ENCODE assay signal across 15 cellular contexts in the genomic region with DNA sequence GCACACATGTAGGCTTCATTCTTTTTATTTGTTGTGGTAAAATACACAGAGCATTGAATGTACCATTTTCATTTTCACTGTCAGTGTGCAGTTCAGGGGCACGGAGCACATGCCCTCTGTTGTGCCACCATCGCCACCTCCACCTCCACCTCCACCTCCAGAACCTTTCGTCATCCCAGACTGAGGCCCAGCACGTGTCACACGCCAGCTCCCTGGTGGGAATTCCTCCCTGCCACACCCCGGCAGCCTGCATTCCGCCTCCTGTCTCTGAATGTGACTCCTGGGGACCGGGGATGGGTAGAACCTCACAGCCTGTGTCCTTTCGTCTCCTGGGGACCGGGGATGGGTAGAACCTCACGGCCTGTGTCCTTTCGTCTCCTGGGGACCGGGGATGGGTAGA. TPM values are rescaled to one million over a fixed set of nuclear protein-coding genes. Genes with fewer than 3 reads are reported as not detected.
DNase-seq lines count a peak whose midpoint lies in the region; ATAC-seq, FAIRE-seq and TF ChIP-seq lines count a peak whose summit lies in the region.
"Had no signal": no experiment of that assay in that cellular context is flagged by ENCODE, and none has a peak within 500 bp of the region (broad histone marks: within the 10 kb centered on the region; RNA-seq: fewer than 3 reads in every experiment).

No MANE protein-coding gene starts in this region.

- peaks cover 10 to 59% (median 28%) of the 10 kb centered on the region in 11 experiments; a peak in 20 of 22 replicates for H3K36me3 ChIP-seq in BLaER1 treated with 17β-estradiol and CSF1 and Interleukin-3, amounts not matched to agents 10 nM and 100 nM
- H3K36me3 ChIP-seq in KOPT-K1 (ENCODE audit: insufficient read depth, low read length), result peaks cover 78% of the 10 kb centered on the region
- no peaks in the 10 kb centered on the region for H3K36me3 ChIP-seq in kidney (ENCODE audit: control insufficient read depth in 1 of 2, insufficient read depth in 2 of 2, low read length in 2 of 2)

- H3K27ac Mint-ChIP-seq in progenitor cell of endocrine pancreas, result peak overlapping the region; percentile 37
- H3K27ac Mint-ChIP-seq: B cell; CD8-positive, alpha-beta T cell had no signal

- no peaks in the 10 kb centered on the region for H3K9me3 ChIP-seq in BLaER1 treated with 17β-estradiol and CSF1 and Interleukin-3, amounts not matched to agents 10 nM and 100 nM (replicated peaks in 1 of 11)
- H3K9me3 ChIP-seq in KOPT-K1 (ENCODE audit: insufficient read depth, low read length, poor library complexity, severe bottlenecking) (no peaks in the 10 kb centered on the region), kidney (ENCODE audit: control insufficient read depth in 1 of 2, low read length in 2 of 2) (no peaks in the 10 kb centered on the region)

- no peak for FAIRE-seq in kidney (lab: Jason Lieb, UNC)
- FAIRE-seq: K562 had no signal

- H3K4me2 ChIP-seq in BLaER1 treated with 17β-estradiol and CSF1 and Interleukin-3, amounts not matched to agents 10 nM and 100 nM, result peak overlapping the region; percentile 48 to 98 (median 74); a peak in 21 of 22 replicates

- intact Hi-C loops in kidney (cut with DNase I), result no loop called here

- peaks cover 13 to 87% (median 81%) of the 10 kb centered on the region in 10 experiments; a peak in 19 of 20 replicates for H3K4me1 ChIP-seq in BLaER1 treated with 17β-estradiol and CSF1 and Interleukin-3, amounts not matched to agents 10 nM and 100 nM
- peaks cover 0 to 3% of the 10 kb centered on the region in 2 donors for H3K4me1 ChIP-seq in kidney (ENCODE audit: control insufficient read depth in 1 of 2, insufficient read depth in 1 of 2, low read depth in 1 of 2, low read length in 2 of 2)

- H3K9me3 Mint-ChIP-seq in progenitor cell of endocrine pancreas (ENCODE audit: low read depth), result no peaks in the 10 kb centered on the region
- H3K9me3 Mint-ChIP-seq: CD14-positive monocyte; CD8-positive, alpha-beta T cell had no signal

- H3K9ac ChIP-seq in BLaER1 treated with 17β-estradiol and CSF1 and Interleukin-3, amounts not matched to agents 10 nM and 100 nM, result 0 out of 22 replicates have a peak overlapping the region, but pooled peaks of 3 of the 11 experiments have one; percentile 35 to 41 (median 41)
- no peak overlapping the region for H3K9ac ChIP-seq in kidney (ENCODE audit: low read length in 2 of 2)

- peaks cover 0 to 40% (median 0%) of the 10 kb centered on the region in 11 experiments; a peak in 5 of 22 replicates for H3K27me3 ChIP-seq in BLaER1 treated with 17β-estradiol and CSF1 and Interleukin-3, amounts not matched to agents 10 nM and 100 nM

- ATAC-seq in GM18858 (IDR thresholded peaks at IDR 0.05; ENCODE audit: unreplicated experiment), result no peak
- ATAC-seq: CD8-positive, alpha-beta T cell; HCT116; K562 had no signal

- peak overlapping the region in 3 of 11 experiments; percentile 9 to 55 (median 14); a peak in 5 of 22 replicates for H3K27ac ChIP-seq in BLaER1 treated with 17β-estradiol and CSF1 and Interleukin-3, amounts not matched to agents 10 nM and 100 nM
- H3K27ac ChIP-seq in KOPT-K1 (ENCODE audit: low read depth, low read length, poor library complexity, severe bottlenecking) (peak overlapping the region; percentile 53), kidney (ENCODE audit: low read depth in 2 of 2, low read length in 2 of 2) (no peak overlapping the region)

- DNase-seq in kidney (peak; percentile 38), progenitor cell of endocrine pancreas (ENCODE audit: low spot score, unreplicated experiment) (no peak), DMS53 treated with DMSO at 0.1 percent for 48 hours (lab: John Stamatoyannopoulos, UW; ENCODE audit: unreplicated experiment) (no peak), HuH-7 (ENCODE audit: low spot score) (no peak)
- DNase-seq: ACHN, COR-L47, GF-D8 had no signal

- no peak overlapping the region for H3K4me3 Mint-ChIP-seq in progenitor cell of endocrine pancreas (ENCODE audit: low read depth)
- H3K4me3 Mint-ChIP-seq: B cell; CD14-positive monocyte; CD8-positive, alpha-beta T cell had no signal

- H3K36me3 Mint-ChIP-seq in progenitor cell of endocrine pancreas (ENCODE audit: insufficient read depth), result peaks cover 5% of the 10 kb centered on the region

- peaks cover 35 to 88% (median 71%) of the 10 kb centered on the region in 11 experiments; a peak in 20 of 22 replicates for H4K20me1 ChIP-seq in BLaER1 treated with 17β-estradiol and CSF1 and Interleukin-3, amounts not matched to agents 10 nM and 100 nM

- no peaks in the 10 kb centered on the region for H3K27me3 Mint-ChIP-seq in progenitor cell of endocrine pancreas
- H3K27me3 Mint-ChIP-seq: B cell had no signal

- no peak overlapping the region for H3K4me3 ChIP-seq in BLaER1 treated with 17β-estradiol and CSF1 and Interleukin-3, amounts not matched to agents 10 nM and 100 nM
- H3K4me3 ChIP-seq in kidney (ENCODE audit: low read length in 2 of 2), result no peak overlapping the region
- H3K4me3 ChIP-seq: K562 had no signal

- peaks cover 11% of the 10 kb centered on the region for H3K4me1 Mint-ChIP-seq in progenitor cell of endocrine pancreas (ENCODE audit: low read depth)
- H3K4me1 Mint-ChIP-seq: B cell, CD14-positive monocyte had no signal

- TF ChIP-seq CTCF in kidney (IDR thresholded peaks at IDR 0.05; ENCODE audit: borderline replicate concordance, extremely low read depth, insufficient read depth) (no peak), progenitor cell of endocrine pancreas (IDR thresholded peaks at IDR 0.05; ENCODE audit: unreplicated experiment) (no peak)

RNA-seq across cellular contexts. Expression of gene GRAMD4, which starts 10.9 kb away (rescaled TPM):
- total RNA-seq in kidney, result 58.2 TPM
- polyA plus RNA-seq in kidney (ENCODE audit: insufficient read depth, low read depth, low replicate concordance), result 12.1 TPM
- total RNA-seq in progenitor cell of endocrine pancreas, result 68.8 and 74.5 TPM in 2 replicates
